In the genomic region with DNA sequence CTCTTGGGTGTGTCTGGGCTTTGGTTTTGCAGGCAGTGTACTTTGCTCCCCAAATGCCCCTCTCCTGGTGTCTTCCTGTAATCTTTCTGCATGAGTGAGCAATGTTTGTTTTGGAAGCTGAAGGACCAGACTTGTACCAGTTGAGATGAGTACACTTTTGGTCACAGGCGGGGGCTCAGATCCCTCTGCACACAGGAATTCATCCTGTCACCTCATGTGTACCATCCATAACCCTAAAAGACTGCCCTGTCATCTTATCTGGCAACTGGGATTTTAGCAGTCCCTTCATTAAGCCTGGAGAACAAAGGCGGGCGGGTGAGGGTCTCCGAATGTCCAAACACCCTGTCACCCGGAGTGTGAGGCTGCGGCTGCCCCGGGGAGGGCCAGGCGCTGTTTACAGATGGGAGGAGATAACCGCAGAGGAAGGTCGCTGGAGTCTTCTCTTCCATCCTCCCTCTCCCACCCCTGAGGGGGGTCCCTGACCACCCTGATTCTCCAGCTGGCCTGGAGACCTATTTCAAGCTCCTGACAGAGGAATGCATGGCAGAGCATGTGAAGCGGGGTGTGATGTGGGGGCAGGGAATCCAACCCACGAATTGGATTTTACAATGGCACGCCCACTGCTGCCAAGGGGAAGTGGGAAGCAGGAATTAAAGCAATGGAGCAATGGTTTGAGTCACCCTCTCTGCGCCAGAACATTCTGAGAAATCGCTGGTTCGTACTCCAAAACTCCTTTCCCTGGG, we compare ENCODE assay signal across 1 cellular context.
A peak's percentile ranks its signal among the peaks of the same experiment; 100 is the strongest.
TF ChIP-seq lines count a peak whose summit lies in the region.

No MANE protein-coding gene starts in this region.

TF ChIP-seq in HepG2, 621 proteins besides CTCF, POLR2A, EP300 and RAD21 (continued from another document and continues in another):
- TF ChIP-seq KIAA2018 (CRISPR knock-in tag; IDR thresholded peaks at IDR 0.05; ENCODE audit: borderline replicate concordance), result no peak
- no peak for TF ChIP-seq ZNF496 (CRISPR knock-in tag; IDR thresholded peaks at IDR 0.05; ENCODE audit: insufficient replicate concordance)
- no peak for TF ChIP-seq ZNF333 (CRISPR knock-in tag; IDR thresholded peaks at IDR 0.05; ENCODE audit: borderline replicate concordance)
- TF ChIP-seq ZNF550 (CRISPR knock-in tag; IDR thresholded peaks at IDR 0.05; ENCODE audit: borderline replicate concordance), result no peak
- TF ChIP-seq PHF20 (CRISPR knock-in tag; IDR thresholded peaks at IDR 0.05), result no peak
- TF ChIP-seq ZNF614 (CRISPR knock-in tag; IDR thresholded peaks at IDR 0.05; ENCODE audit: borderline replicate concordance), result no peak
- TF ChIP-seq ZNF776 (CRISPR knock-in tag; IDR thresholded peaks at IDR 0.05), result no peak
- no peak for TF ChIP-seq ZBTB3 (CRISPR knock-in tag; IDR thresholded peaks at IDR 0.05; ENCODE audit: borderline replicate concordance, low read depth)
- TF ChIP-seq, protein P1, sequence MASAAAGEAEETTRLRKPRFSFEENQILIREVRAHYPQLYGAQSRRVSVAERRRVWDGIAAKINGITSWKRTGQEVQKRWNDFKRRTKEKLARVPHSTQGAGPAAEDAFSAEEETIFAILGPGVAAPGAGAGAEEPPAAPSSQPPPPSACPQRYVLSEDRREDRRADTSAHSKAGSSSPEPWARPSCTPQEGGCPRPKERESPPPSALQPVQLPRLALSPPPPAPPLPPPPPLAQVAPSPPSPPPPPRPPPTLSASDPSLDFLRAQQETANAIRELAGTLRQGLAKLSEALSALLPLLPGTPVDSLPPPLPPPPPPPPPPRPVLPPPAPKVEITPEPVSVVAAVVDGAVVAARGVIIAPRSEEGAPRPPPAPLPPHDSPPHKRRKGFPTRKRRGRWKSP (CRISPR knock-in tag; IDR thresholded peaks at IDR 0.05), result no peak
- no peak for TF ChIP-seq TOPORS (CRISPR knock-in tag; IDR thresholded peaks at IDR 0.05)
- TF ChIP-seq PRPF4 (IDR thresholded peaks at IDR 0.05; ENCODE audit: low read depth, low read length, poor library complexity, severe bottlenecking), result no peak
- no peak for TF ChIP-seq SALL1 (CRISPR knock-in tag; IDR thresholded peaks at IDR 0.05)
- TF ChIP-seq HNRNPK (IDR thresholded peaks at IDR 0.05; ENCODE audit: low read depth, low read length, poor library complexity, severe bottlenecking), result no peak
- TF ChIP-seq NFRKB (IDR thresholded peaks at IDR 0.05), result no peak
- TF ChIP-seq SP5 (CRISPR knock-in tag; IDR thresholded peaks at IDR 0.05; ENCODE audit: borderline replicate concordance, low read depth), result no peak
- TF ChIP-seq WIZ (CRISPR knock-in tag; IDR thresholded peaks at IDR 0.05), result no peak
- peak; percentile 37; the same call in 1 of the 2 replicates for TF ChIP-seq SOX5 (CRISPR knock-in tag; IDR thresholded peaks at IDR 0.05; ENCODE audit: borderline replicate concordance)
- TF ChIP-seq, protein P2, sequence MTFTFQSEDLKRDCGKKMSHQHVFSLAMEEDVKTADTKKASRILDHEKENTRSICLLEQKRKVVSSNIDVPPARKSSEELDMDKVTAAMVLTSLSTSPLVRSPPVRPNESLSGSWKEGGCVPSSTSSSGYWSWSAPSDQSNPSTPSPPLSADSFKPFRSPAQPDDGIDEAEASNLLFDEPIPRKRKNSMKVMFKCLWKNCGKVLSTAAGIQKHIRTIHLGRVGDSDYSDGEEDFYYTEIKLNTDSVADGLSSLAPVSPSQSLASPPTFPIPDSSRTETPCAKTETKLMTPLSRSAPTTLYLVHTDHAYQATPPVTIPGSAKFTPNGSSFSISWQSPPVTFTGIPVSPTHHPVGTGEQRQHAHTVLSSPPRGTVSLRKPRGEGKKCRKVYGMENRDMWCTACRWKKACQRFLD (CRISPR knock-in tag; IDR thresholded peaks at IDR 0.05; ENCODE audit: borderline replicate concordance), result no peak
- TF ChIP-seq PCBP1 (IDR thresholded peaks at IDR 0.05; ENCODE audit: borderline replicate concordance, low read depth, low read length), result no peak
- no peak for TF ChIP-seq ZNF775 (CRISPR knock-in tag; IDR thresholded peaks at IDR 0.05; ENCODE audit: borderline replicate concordance)
- TF ChIP-seq TCF7 (IDR thresholded peaks at IDR 0.05; ENCODE audit: low read depth), result peak; percentile 81
- 0 out of 2 replicates have a peak, but pooled peaks have one; percentile 38 for TF ChIP-seq ZNF605 (CRISPR knock-in tag; IDR thresholded peaks at IDR 0.05)
- no peak for TF ChIP-seq ZNF160 (CRISPR knock-in tag; IDR thresholded peaks at IDR 0.05)
- TF ChIP-seq HNF4A (CRISPR knock-in tag; IDR thresholded peaks at IDR 0.05), result peak; percentile 65
- no peak for TF ChIP-seq DNMT1 (CRISPR knock-in tag; IDR thresholded peaks at IDR 0.05)
- TF ChIP-seq MYC (CRISPR knock-in tag; IDR thresholded peaks at IDR 0.05; ENCODE audit: borderline replicate concordance), result no peak
- TF ChIP-seq EEA1 (CRISPR knock-in tag; IDR thresholded peaks at IDR 0.05; ENCODE audit: borderline replicate concordance), result no peak
- TF ChIP-seq RELA (CRISPR knock-in tag; IDR thresholded peaks at IDR 0.05), result no peak
- TF ChIP-seq HNF1A (IDR thresholded peaks at IDR 0.05; ENCODE audit: low read depth), result no peak
- 0 out of 2 replicates have a peak, but pooled peaks have one; percentile 21 for TF ChIP-seq HNF1A (CRISPR knock-in tag; IDR thresholded peaks at IDR 0.05; ENCODE audit: borderline replicate concordance)
- no peak for TF ChIP-seq ZNF878 (CRISPR knock-in tag; IDR thresholded peaks at IDR 0.05)
- TF ChIP-seq MAF1 (CRISPR knock-in tag; IDR thresholded peaks at IDR 0.05; ENCODE audit: borderline replicate concordance), result no peak
- peak; percentile 28; the same call in 1 of the 2 replicates for TF ChIP-seq TFAP4 (IDR thresholded peaks at IDR 0.05; ENCODE audit: borderline replicate concordance, low read depth)
- TF ChIP-seq ZNF607 (CRISPR knock-in tag; IDR thresholded peaks at IDR 0.05; ENCODE audit: borderline replicate concordance), result no peak
- peak; percentile 67; the same call in 1 of the 2 replicates for TF ChIP-seq HNF4G (IDR thresholded peaks at IDR 0.05; ENCODE audit: borderline replicate concordance, low read depth, low read length)
- no peak for TF ChIP-seq HNF4G (CRISPR knock-in tag; IDR thresholded peaks at IDR 0.05; ENCODE audit: borderline replicate concordance, low read depth)
- no peak for TF ChIP-seq ZNF180 (CRISPR knock-in tag; IDR thresholded peaks at IDR 0.05; ENCODE audit: borderline replicate concordance, low read depth)
- TF ChIP-seq, protein P3, sequence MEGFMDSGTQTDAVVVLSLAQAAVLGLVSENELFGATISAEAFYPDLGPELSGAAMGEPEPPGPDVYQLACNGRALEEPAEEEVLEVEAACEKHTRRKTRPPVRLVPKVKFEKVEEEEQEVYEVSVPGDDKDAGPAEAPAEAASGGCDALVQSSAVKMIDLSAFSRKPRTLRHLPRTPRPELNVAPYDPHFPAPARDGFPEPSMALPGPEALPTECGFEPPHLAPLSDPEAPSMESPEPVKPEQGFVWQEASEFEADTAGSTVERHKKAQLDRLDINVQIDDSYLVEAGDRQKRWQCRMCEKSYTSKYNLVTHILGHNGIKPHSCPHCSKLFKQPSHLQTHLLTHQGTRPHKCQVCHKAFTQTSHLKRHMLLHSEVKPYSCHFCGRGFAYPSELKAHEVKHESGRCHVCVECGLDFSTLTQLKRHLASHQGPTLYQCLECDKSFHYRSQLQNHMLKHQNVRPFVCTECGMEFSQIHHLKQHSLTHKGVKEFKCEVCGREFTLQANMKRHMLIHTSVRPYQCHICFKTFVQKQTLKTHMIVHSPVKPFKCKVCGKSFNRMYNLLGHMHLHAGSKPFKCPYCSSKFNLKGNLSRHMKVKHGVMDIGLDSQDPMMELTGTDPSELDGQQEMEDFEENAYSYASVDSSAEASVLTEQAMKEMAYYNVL (CRISPR knock-in tag; IDR thresholded peaks at IDR 0.05; ENCODE audit: borderline replicate concordance), result 0 out of 2 replicates have a peak, but pooled peaks have one; percentile 24
- TF ChIP-seq ZNF569 (CRISPR knock-in tag; IDR thresholded peaks at IDR 0.05; ENCODE audit: borderline replicate concordance), result no peak
- TF ChIP-seq ISL2 (CRISPR knock-in tag; IDR thresholded peaks at IDR 0.05), result peak; percentile 68; the same call in 1 of the 2 replicates
- no peak for TF ChIP-seq RORA (CRISPR knock-in tag; IDR thresholded peaks at IDR 0.05)
- no peak; the same call in 1 of the 2 replicates for TF ChIP-seq ARNT2 (CRISPR knock-in tag; IDR thresholded peaks at IDR 0.05; ENCODE audit: low read depth)
- no peak for TF ChIP-seq SIN3B (IDR thresholded peaks at IDR 0.05; ENCODE audit: low read length)
